Comparison of ENCODE assay signal across 15 cellular contexts in the genomic region with DNA sequence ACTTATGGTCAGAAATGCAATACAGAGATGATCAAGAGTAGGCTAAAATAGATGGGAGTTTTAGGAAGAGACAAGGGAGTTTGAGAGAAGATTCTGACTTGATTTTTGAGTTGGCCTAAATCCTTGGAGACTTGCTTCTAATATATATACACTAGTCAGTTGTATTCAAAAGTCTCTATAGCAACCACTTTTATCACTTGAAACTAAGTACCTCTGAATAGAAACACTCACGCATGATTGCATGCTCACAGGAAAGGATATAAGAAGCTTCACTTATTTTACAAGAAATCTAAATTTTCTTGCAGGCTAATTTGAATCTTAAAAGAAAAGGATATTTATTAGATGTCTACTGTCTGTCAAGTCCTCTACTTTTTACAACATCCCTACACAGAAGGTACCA.
DNase-seq lines count a peak whose midpoint lies in the region; ATAC-seq and TF ChIP-seq lines count a peak whose summit lies in the region.
"Had no signal": no experiment of that assay in that cellular context is flagged by ENCODE, and none has a peak within 500 bp of the region (broad histone marks: within the 10 kb centered on the region; RNA-seq: fewer than 3 reads in every experiment).

No MANE protein-coding gene starts in this region.

- H3K18ac ChIP-seq in mesendoderm (ENCODE audit: low read length): no peak overlapping the region

- no peaks in the 10 kb centered on the region for H3K36me3 ChIP-seq in OCI-LY3 (replicated peaks; ENCODE audit: low read depth, low read length)
- no peaks in the 10 kb centered on the region for H3K36me3 ChIP-seq in mesendoderm (ENCODE audit: control insufficient read depth, insufficient read depth, low read length)
- H3K36me3 ChIP-seq: brain microvascular endothelial cell had no signal

- intact Hi-C loops in CD14-positive monocyte (cut with micrococcal nuclease) (no loop called here), cardiac septum (cut with DNase I) (no loop called here)

- no peak for TF ChIP-seq CTCF in OCI-LY3 (IDR thresholded peaks at IDR 0.05; ENCODE audit: low read depth, low read length)
- TF ChIP-seq CTCF in CD14-positive monocyte (IDR thresholded peaks at IDR 0.05): no peak
- no peak for TF ChIP-seq CTCF in type B pancreatic cell (conservative IDR thresholded peaks at IDR 0.05)

- no peak overlapping the region for H4K5ac ChIP-seq in mesendoderm (ENCODE audit: low read length)

- H2BK120ac ChIP-seq in mesendoderm (ENCODE audit: low read depth, low read length): no peak overlapping the region

- H3K4me3 Mint-ChIP-seq in CD14-positive monocyte: no peak overlapping the region
- H3K4me3 Mint-ChIP-seq in type B pancreatic cell: no peak overlapping the region
- H3K4me3 Mint-ChIP-seq: activated CD8-positive, alpha-beta T cell treated with anti-CD3 and anti-CD28 coated beads for 36 hours had no signal

- H3K23ac ChIP-seq in mesendoderm (ENCODE audit: low read length): no peak overlapping the region

- no peak overlapping the region for H3K56ac ChIP-seq in mesendoderm (ENCODE audit: low read length)

- H3K4me1 Mint-ChIP-seq in CD14-positive monocyte (no peaks in the 10 kb centered on the region), type B pancreatic cell (ENCODE audit: unreplicated experiment) (peaks cover 4% of the 10 kb centered on the region)

- H2BK15ac ChIP-seq in mesendoderm (replicated peaks; ENCODE audit: low read depth): no peak overlapping the region

- H3K4me3 ChIP-seq in OCI-LY3 (ENCODE audit: low read length) (0 out of 2 replicates have a peak overlapping the region, but pooled peaks have one; percentile 7), mesendoderm (ENCODE audit: low read length) (no peak overlapping the region)

- WGBS in mesendoderm (ENCODE audit: extremely low coverage, insufficient coverage, low lambda C conversion rate): no CpG with 5 or more reads among the region's 1 CpG

- H3K79me1 ChIP-seq in mesendoderm (ENCODE audit: low read length): no peaks in the 10 kb centered on the region

- H3K4me2 ChIP-seq in OCI-LY3 (ENCODE audit: low read length) (peak overlapping the region; percentile 45), mesendoderm (ENCODE audit: low read length) (no peak overlapping the region)
- H3K4me2 ChIP-seq: KMS-11 had no signal

- H3K9me3 Mint-ChIP-seq in CD14-positive monocyte: peaks cover 0 to 7% (median 4%) of the 10 kb centered on the region in 7 donors
- peaks cover 2% of the 10 kb centered on the region for H3K9me3 Mint-ChIP-seq in type B pancreatic cell
- H3K9me3 Mint-ChIP-seq: activated CD8-positive, alpha-beta T cell treated with anti-CD3 and anti-CD28 coated beads for 36 hours had no signal

- H3K4me1 ChIP-seq in OCI-LY3 (ENCODE audit: low read length) (peaks cover 62% of the 10 kb centered on the region), mesendoderm (ENCODE audit: control insufficient read depth, low read depth, low read length) (no peaks in the 10 kb centered on the region)

- H3K27me3 ChIP-seq in OCI-LY3 (ENCODE audit: low read depth, low read length) (no peaks in the 10 kb centered on the region), mesendoderm (ENCODE audit: insufficient read depth, low read length, poor library complexity) (no peaks in the 10 kb centered on the region)
- H3K27me3 ChIP-seq: brain microvascular endothelial cell had no signal

- ATAC-seq in GM18511 (IDR thresholded peaks at IDR 0.05; ENCODE audit: unreplicated experiment): peak; percentile 53
- peak; percentile 43 for ATAC-seq in GM21528 (IDR thresholded peaks at IDR 0.05; ENCODE audit: low FRiP score, unreplicated experiment)
- ATAC-seq in HG03097 (IDR thresholded peaks at IDR 0.05; ENCODE audit: low FRiP score, unreplicated experiment): peak; percentile 43
- ATAC-seq: activated CD8-positive, alpha-beta T cell treated with anti-CD3 and anti-CD28 coated beads for 36 hours had no signal

- H3K9me3 ChIP-seq in OCI-LY3 (ENCODE audit: insufficient read depth, low read length): no peaks in the 10 kb centered on the region

- no peaks in the 10 kb centered on the region for H3K36me3 Mint-ChIP-seq in CD14-positive monocyte
- no peaks in the 10 kb centered on the region for H3K36me3 Mint-ChIP-seq in type B pancreatic cell

- H3K27me3 Mint-ChIP-seq in CD14-positive monocyte (ENCODE audit: low read depth in 3 of 3): peaks cover 0 to 8% (median 5%) of the 10 kb centered on the region in 3 donors
- peaks cover 2% of the 10 kb centered on the region for H3K27me3 Mint-ChIP-seq in type B pancreatic cell
- H3K27me3 Mint-ChIP-seq: activated CD8-positive, alpha-beta T cell treated with anti-CD3 and anti-CD28 coated beads for 36 hours had no signal

- H3K9ac ChIP-seq in OCI-LY3 (ENCODE audit: low read length) (0 out of 2 replicates have a peak overlapping the region, but pooled peaks have one; percentile 10), mesendoderm (ENCODE audit: low read length) (no peak overlapping the region)
- H3K9ac ChIP-seq: KMS-11 had no signal

- H3K79me2 ChIP-seq in OCI-LY3 (ENCODE audit: low read length) (no peaks in the 10 kb centered on the region), mesendoderm (ENCODE audit: control insufficient read depth, insufficient read depth, low read length) (no peaks in the 10 kb centered on the region)

- no peaks in the 10 kb centered on the region for H4K20me1 ChIP-seq in OCI-LY3 (ENCODE audit: insufficient read depth, low read length)

- no peak overlapping the region for H4K8ac ChIP-seq in mesendoderm (ENCODE audit: low read depth, low read length)

- no peak overlapping the region for H3K4ac ChIP-seq in mesendoderm (ENCODE audit: low read depth, low read length)

- H3K27ac Mint-ChIP-seq in CD14-positive monocyte (no peak overlapping the region), type B pancreatic cell (no peak overlapping the region)
- H3K27ac Mint-ChIP-seq: activated CD8-positive, alpha-beta T cell treated with anti-CD3 and anti-CD28 coated beads for 36 hours had no signal

- H2BK5ac ChIP-seq in mesendoderm (ENCODE audit: low read length): no peak overlapping the region

- peak overlapping the region; percentile 88; the same call in 1 of the 2 replicates for H3K27ac ChIP-seq in OCI-LY3 (ENCODE audit: low read length)
- H3K27ac ChIP-seq in mesendoderm (ENCODE audit: low read depth, low read length): no peak overlapping the region
- H3K27ac ChIP-seq: brain microvascular endothelial cell, KMS-11 had no signal

- H2AK5ac ChIP-seq in mesendoderm (ENCODE audit: low read length): no peak overlapping the region

- no peak for DNase-seq in CD14-positive monocyte (ENCODE audit: low spot score)
- DNase-seq in cardiac septum (ENCODE audit: low spot score): no peak
- no peak for DNase-seq in mesendoderm
- no peak for DNase-seq in type B pancreatic cell (ENCODE audit: extremely low spot score, unreplicated experiment)
- DNase-seq: activated CD8-positive, alpha-beta T cell treated with anti-CD3 and anti-CD28 coated beads for 36 hours; activated effector memory CD4-positive, alpha-beta T cell treated with anti-CD3 and anti-CD28 coated beads, Interleukin-2, amount 50 U/mL, for 16 hours; brain microvascular endothelial cell; NCI-H2081; nucleus accumbens; T-helper 2 cell had no signal

- H2AFZ ChIP-seq in OCI-LY3 (ENCODE audit: low read depth, low read length): no peak overlapping the region
